24 cellular contexts compared by ENCODE assay signal in genomic region chr15:48538941-48539340, GRCh38.
"Had no signal": no experiment of that assay in that cellular context is flagged by ENCODE, and none has a peak within 500 bp of the region (broad histone marks: within the 10 kb centered on the region; RNA-seq: fewer than 3 reads in every experiment).

No MANE protein-coding gene starts in this region.

- H3K27me3 ChIP-seq: gastrocnemius medialis, heart left ventricle, hepatocyte, neural progenitor cell, right atrium auricular region, tibial nerve, upper lobe of left lung had no signal

- ATAC-seq: esophagus mucosa; gastrocnemius medialis; heart left ventricle; left lobe of liver; mucosa of descending colon; natural killer cell treated with Interleukin-12 subunit alpha and Interleukin-12 subunit beta and Interleukin-15 and Interleukin-18, amount 100 ng/mL, for 72 hours; sciatic nerve; stimulated activated effector memory CD8-positive, alpha-beta T cell treated with anti-CD3 and anti-CD28 coated beads, Interleukin-12 subunit alpha, Interleukin-12 subunit beta, amount 100 ng/mL, for 72 hours had no signal

- H3K4me1 ChIP-seq: gastrocnemius medialis, neural progenitor cell, prostate gland had no signal

- H3K4me3 ChIP-seq: gastrocnemius medialis, heart left ventricle, hepatocyte, mucosa of descending colon, neural progenitor cell, prostate gland, right atrium auricular region, thoracic aorta, tibial nerve, upper lobe of left lung had no signal

- H3K9me3 ChIP-seq: mucosa of descending colon, prostate gland, right atrium auricular region, thoracic aorta, upper lobe of left lung had no signal

- H3K27ac ChIP-seq: epithelial cell of prostate, gastrocnemius medialis, hepatocyte, neural progenitor cell, prostate gland, thoracic aorta, tibial nerve, upper lobe of left lung had no signal

- H3K36me3 ChIP-seq: gastrocnemius medialis, neural progenitor cell, prostate gland, right atrium auricular region, thoracic aorta, upper lobe of left lung had no signal

- H3K9ac ChIP-seq: neural progenitor cell had no signal

- DNase-seq: cortex of kidney; foreskin fibroblast; gastrocnemius medialis; heart left ventricle; kidney; mesenchymal stem cell; mucosa of descending colon; naive B cell; stimulated activated CD4-positive, alpha-beta T cell treated with anti-CD3 and anti-CD28 coated beads, Interleukin-2, amount 100 ng/mL, for 24 hours; stimulated activated CD4-positive, alpha-beta T cell treated with anti-CD3 and anti-CD28 coated beads, Interleukin-4, amount 100 ng/mL, for 24 hours; stimulated activated naive CD4-positive, alpha-beta T cell treated with Interleukin-2 at 50 U/mL for 16 hours; upper lobe of left lung had no signal
